ENCODE assay signal across 10 cellular contexts in the genomic region with DNA sequence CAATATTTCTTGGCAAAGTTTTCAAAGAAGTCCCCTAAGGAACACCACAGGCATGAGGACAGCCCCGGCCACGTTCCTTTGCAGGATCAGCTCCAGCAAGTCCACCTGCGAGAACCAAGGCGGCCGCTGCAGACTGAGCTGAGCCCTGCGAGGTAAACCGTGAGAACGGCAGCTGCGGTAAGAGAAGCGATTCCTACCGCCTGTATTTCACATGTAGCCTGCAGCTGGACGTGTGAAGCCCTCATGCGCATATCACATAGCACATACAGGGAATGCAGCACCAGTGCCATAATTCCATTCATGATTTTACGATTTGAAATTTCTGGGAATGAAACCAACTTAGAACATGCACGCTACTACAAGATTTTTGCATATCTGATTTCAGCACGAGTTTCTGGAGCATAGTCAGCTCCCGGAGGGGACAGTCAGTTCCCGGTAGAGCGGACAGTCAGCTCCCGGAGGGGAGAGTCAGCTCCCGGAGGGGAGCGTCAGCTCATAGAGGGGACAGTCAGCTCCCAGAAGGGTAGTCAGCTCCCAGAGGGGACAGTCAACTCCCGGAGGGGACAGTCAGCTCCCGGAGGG. TPM values are rescaled to one million over a fixed set of nuclear protein-coding genes. Genes with fewer than 3 reads are reported as not detected.
DNase-seq lines count a peak whose midpoint lies in the region; ATAC-seq and TF ChIP-seq lines count a peak whose summit lies in the region.
"Had no signal": no experiment of that assay in that cellular context is flagged by ENCODE, and none has a peak within 500 bp of the region (broad histone marks: within the 10 kb centered on the region; RNA-seq: fewer than 3 reads in every experiment).

No MANE protein-coding gene starts in this region.

- peaks cover 8% of the 10 kb centered on the region for H3K4me1 Mint-ChIP-seq in activated CD4-positive, alpha-beta T cell treated with anti-CD3 and anti-CD28 coated beads, Interleukin-2, amount 10 ng/mL, durations not matched to agents 24 days and 14 days

- H3K4me2 ChIP-seq in mesendoderm (ENCODE audit: low read length), result no peak overlapping the region

- H3K27ac Mint-ChIP-seq in activated CD4-positive, alpha-beta T cell treated with anti-CD3 and anti-CD28 coated beads, Interleukin-2, amount 10 ng/mL, durations not matched to agents 24 days and 14 days, result no peak overlapping the region
- H3K27ac Mint-ChIP-seq: activated naive CD8-positive, alpha-beta T cell treated with anti-CD3 and anti-CD28 coated beads, Interleukin-2, amount 10 ng/mL, durations not matched to agents 7 days and 5 days had no signal

- no peak overlapping the region for H3K23ac ChIP-seq in mesendoderm (ENCODE audit: low read length)

- no peak overlapping the region for H3K56ac ChIP-seq in mesendoderm (ENCODE audit: low read length)

- DNase-seq in DMS53 (lab: John Stamatoyannopoulos, UW) (peak; percentile 65), LNCaP clone FGC (ENCODE audit: low read depth) (peak; percentile 18), fibroblast of gingiva (ENCODE audit: low read depth) (peak; percentile 94), sciatic nerve (ENCODE audit: low spot score) (peak; percentile 51), mesendoderm (no peak)
- DNase-seq in activated CD4-positive, alpha-beta T cell treated with anti-CD3 and anti-CD28 coated beads, Interleukin-2, amount 10 ng/mL, durations not matched to agents 24 days and 14 days, result no peak
- DNase-seq in stimulated activated CD4-positive, alpha-beta T cell treated with anti-CD3 and anti-CD28 coated beads, Interleukin-2, amount 100 ng/mL, for 24 hours, result no peak
- DNase-seq: activated naive CD8-positive, alpha-beta T cell treated with anti-CD3 and anti-CD28 coated beads, Interleukin-2, amount 10 ng/mL, durations not matched to agents 7 days and 5 days; NCI-H1694 had no signal

- no peak overlapping the region for H2BK15ac ChIP-seq in mesendoderm (replicated peaks; ENCODE audit: low read depth)

- no peak overlapping the region for H3K18ac ChIP-seq in mesendoderm (ENCODE audit: low read length)

- H2AK5ac ChIP-seq in mesendoderm (ENCODE audit: low read length), result no peak overlapping the region

- no peak for TF ChIP-seq CTCF in LNCaP clone FGC (IDR thresholded peaks at IDR 0.05; ENCODE audit: control insufficient read depth, extremely low read depth, insufficient read depth)

- no peaks in the 10 kb centered on the region for H3K4me1 ChIP-seq in mesendoderm (ENCODE audit: control insufficient read depth, low read depth, low read length)

- H3K4ac ChIP-seq in mesendoderm (ENCODE audit: low read depth, low read length), result no peak overlapping the region

- no peak overlapping the region for H4K5ac ChIP-seq in mesendoderm (ENCODE audit: low read length)

- no peaks in the 10 kb centered on the region for H3K9me3 Mint-ChIP-seq in activated CD4-positive, alpha-beta T cell treated with anti-CD3 and anti-CD28 coated beads, Interleukin-2, amount 10 ng/mL, durations not matched to agents 24 days and 14 days
- H3K9me3 Mint-ChIP-seq: activated naive CD8-positive, alpha-beta T cell treated with anti-CD3 and anti-CD28 coated beads, Interleukin-2, amount 10 ng/mL, durations not matched to agents 7 days and 5 days had no signal

- no peaks in the 10 kb centered on the region for H3K79me1 ChIP-seq in mesendoderm (ENCODE audit: low read length)

- no peaks in the 10 kb centered on the region for H3K36me3 ChIP-seq in mesendoderm (ENCODE audit: control insufficient read depth, insufficient read depth, low read length)

- no peak overlapping the region for H3K9ac ChIP-seq in mesendoderm (ENCODE audit: low read length)

- peaks cover 14% of the 10 kb centered on the region for H3K27me3 Mint-ChIP-seq in activated CD4-positive, alpha-beta T cell treated with anti-CD3 and anti-CD28 coated beads, Interleukin-2, amount 10 ng/mL, durations not matched to agents 24 days and 14 days
- H3K27me3 Mint-ChIP-seq: activated naive CD8-positive, alpha-beta T cell treated with anti-CD3 and anti-CD28 coated beads, Interleukin-2, amount 10 ng/mL, durations not matched to agents 7 days and 5 days had no signal

- H3K27ac ChIP-seq in mesendoderm (ENCODE audit: low read depth, low read length), result no peak overlapping the region
- H3K27ac ChIP-seq: HL-60 had no signal

- no peak overlapping the region for H2BK5ac ChIP-seq in mesendoderm (ENCODE audit: low read length)

- no peaks in the 10 kb centered on the region for H3K79me2 ChIP-seq in mesendoderm (ENCODE audit: control insufficient read depth, insufficient read depth, low read length)

- no peak overlapping the region for H3K4me3 Mint-ChIP-seq in activated CD4-positive, alpha-beta T cell treated with anti-CD3 and anti-CD28 coated beads, Interleukin-2, amount 10 ng/mL, durations not matched to agents 24 days and 14 days
- H3K4me3 Mint-ChIP-seq: activated naive CD8-positive, alpha-beta T cell treated with anti-CD3 and anti-CD28 coated beads, Interleukin-2, amount 10 ng/mL, durations not matched to agents 7 days and 5 days had no signal

- H4K8ac ChIP-seq in mesendoderm (ENCODE audit: low read depth, low read length), result no peak overlapping the region

- H3K27me3 ChIP-seq in mesendoderm (ENCODE audit: insufficient read depth, low read length, poor library complexity), result peaks cover 4% of the 10 kb centered on the region

- no peak overlapping the region for H2BK120ac ChIP-seq in mesendoderm (ENCODE audit: low read depth, low read length)

- intact Hi-C loops in sciatic nerve (cut with DNase I), result no loop called here
- intact Hi-C loops in activated CD4-positive, alpha-beta T cell treated with anti-CD3 and anti-CD28 coated beads, Interleukin-2, amount 10 ng/mL, durations not matched to agents 24 days and 14 days (cut with micrococcal nuclease), result no loop called here

- no peak for ATAC-seq in sciatic nerve

- H3K4me3 ChIP-seq in LNCaP clone FGC (ENCODE audit: low read depth, low read length) (0 out of 2 replicates have a peak overlapping the region, but pooled peaks have one; percentile 2), mesendoderm (ENCODE audit: low read length) (no peak overlapping the region)

- H3K36me3 Mint-ChIP-seq in activated CD4-positive, alpha-beta T cell treated with anti-CD3 and anti-CD28 coated beads, Interleukin-2, amount 10 ng/mL, durations not matched to agents 24 days and 14 days (ENCODE audit: low read depth), result no peaks in the 10 kb centered on the region
- H3K36me3 Mint-ChIP-seq: activated naive CD8-positive, alpha-beta T cell treated with anti-CD3 and anti-CD28 coated beads, Interleukin-2, amount 10 ng/mL, durations not matched to agents 7 days and 5 days had no signal

- WGBS in mesendoderm (ENCODE audit: extremely low coverage, insufficient coverage, low lambda C conversion rate), result no CpG with 5 or more reads among the region's 24 CpGs

RNA-seq across cellular contexts. Expression of a gene that starts 41.7 kb away (rescaled TPM):
- total RNA-seq in sciatic nerve, result 16.6 TPM
- 18.2 and 18.9 TPM in 2 replicates for total RNA-seq in activated CD4-positive, alpha-beta T cell treated with anti-CD3 and anti-CD28 coated beads, Interleukin-2, amount 10 ng/mL, durations not matched to agents 24 days and 14 days
- polyA plus RNA-seq in mesendoderm (2013, experiment 1 of 2), result 10.8 TPM
- 11.3 TPM for polyA plus RNA-seq in mesendoderm (2013, experiment 2 of 2)

RNA-seq across cellular contexts. Expression of a gene that starts 60.0 kb away (rescaled TPM):
- 0.45 TPM for total RNA-seq in sciatic nerve
- 0.26 TPM in 1 of 2 replicates, not detected in the other for total RNA-seq in activated CD4-positive, alpha-beta T cell treated with anti-CD3 and anti-CD28 coated beads, Interleukin-2, amount 10 ng/mL, durations not matched to agents 24 days and 14 days
- 0.01 TPM for polyA plus RNA-seq in mesendoderm (2013, experiment 1 of 2)
- 0.01 TPM for polyA plus RNA-seq in mesendoderm (2013, experiment 2 of 2)

Comparison
In these comparisons a context has a peak if more than half of its experiments do, and no peak if none do; other contexts are left out.
1. DNase-seq: peak in DMS53 (single experiment), LNCaP clone FGC (single experiment), fibroblast of gingiva (single experiment) and sciatic nerve (single experiment); none in activated CD4-positive, alpha-beta T cell treated with anti-CD3 and anti-CD28 coated beads, Interleukin-2, amount 10 ng/mL, durations not matched to agents 24 days and 14 days (single experiment), mesendoderm (single experiment) and stimulated activated CD4-positive, alpha-beta T cell treated with anti-CD3 and anti-CD28 coated beads, Interleukin-2, amount 100 ng/mL, for 24 hours (0 of 2).